In the genomic region with DNA sequence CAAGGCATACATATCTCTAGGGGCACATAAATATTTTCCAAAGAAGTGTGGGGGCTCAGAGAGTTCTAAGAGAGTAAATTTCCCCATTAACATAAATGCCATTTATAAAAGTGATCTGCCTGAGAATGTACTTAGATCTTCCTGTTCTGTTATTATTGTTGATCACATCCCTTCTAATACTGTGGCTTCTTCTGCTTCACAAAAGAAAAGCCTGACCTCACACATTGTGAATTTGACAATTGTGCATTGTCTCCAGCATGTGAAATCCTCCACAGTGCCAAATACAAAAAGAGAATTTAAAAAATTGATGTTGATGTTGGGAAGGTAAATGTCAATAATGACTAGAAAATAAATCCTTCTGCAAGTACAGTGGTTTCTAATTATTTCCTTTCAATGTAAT, we compare ENCODE assay signal across 17 cellular contexts.
DNase-seq lines count a peak whose midpoint lies in the region; ATAC-seq, FAIRE-seq and TF ChIP-seq lines count a peak whose summit lies in the region.
"Had no signal": no experiment of that assay in that cellular context is flagged by ENCODE, and none has a peak within 500 bp of the region (broad histone marks: within the 10 kb centered on the region; RNA-seq: fewer than 3 reads in every experiment).

No MANE protein-coding gene starts in this region.

- FAIRE-seq in GM12892 (lab: Jason Lieb, UNC), result no peak
- FAIRE-seq: A549, H1, HTR-8/SVneo had no signal

- peak; percentile 51 for DNase-seq in globus pallidus (ENCODE audit: low spot score)
- DNase-seq in substantia nigra (lab: John Stamatoyannopoulos, UW), result no peak
- no peak for DNase-seq in activated naive CD8-positive, alpha-beta T cell treated with anti-CD3 and anti-CD28 coated beads, Interleukin-2, amount 50 U/mL, for 24 hours
- no peak for DNase-seq in COLO829 (ENCODE audit: low spot score)
- no peak for DNase-seq in GM12892 (ENCODE audit: insufficient read length)
- DNase-seq: BE2C; Caco-2; CD8-positive, alpha-beta T cell; DND-41; GDM1; HCEC 1CT; HFFc6 had no signal

- no peak overlapping the region for H3K27ac Mint-ChIP-seq in activated naive CD8-positive, alpha-beta T cell treated with anti-CD3 and anti-CD28 coated beads, Interleukin-2, amount 50 U/mL, for 24 hours
- H3K27ac Mint-ChIP-seq: CD8-positive, alpha-beta T cell; HFFc6 had no signal

- ATAC-seq in activated naive CD8-positive, alpha-beta T cell treated with anti-CD3 and anti-CD28 coated beads, Interleukin-2, amount 50 U/mL, for 24 hours, result no peak
- ATAC-seq: A549; CD8-positive, alpha-beta T cell had no signal

- H3K9me3 Mint-ChIP-seq in activated naive CD8-positive, alpha-beta T cell treated with anti-CD3 and anti-CD28 coated beads, Interleukin-2, amount 50 U/mL, for 24 hours, result peaks cover 28% of the 10 kb centered on the region

- H3K27ac ChIP-seq in angular gyrus (ENCODE audit: low read depth, low read length) (peak overlapping the region; percentile 64), substantia nigra (ENCODE audit: low read depth, low read length, poor library complexity, severe bottlenecking) (peak overlapping the region; percentile 63)
- H3K27ac ChIP-seq: A549, C4-2B had no signal

- no peak overlapping the region for H3K4me3 Mint-ChIP-seq in activated naive CD8-positive, alpha-beta T cell treated with anti-CD3 and anti-CD28 coated beads, Interleukin-2, amount 50 U/mL, for 24 hours
- H3K4me3 Mint-ChIP-seq: CD8-positive, alpha-beta T cell; HFFc6 had no signal

- H3K27me3 Mint-ChIP-seq in activated naive CD8-positive, alpha-beta T cell treated with anti-CD3 and anti-CD28 coated beads, Interleukin-2, amount 50 U/mL, for 24 hours, result no peaks in the 10 kb centered on the region

- no peaks in the 10 kb centered on the region for H3K36me3 Mint-ChIP-seq in activated naive CD8-positive, alpha-beta T cell treated with anti-CD3 and anti-CD28 coated beads, Interleukin-2, amount 50 U/mL, for 24 hours (ENCODE audit: low read depth)
- H3K36me3 Mint-ChIP-seq: CD8-positive, alpha-beta T cell had no signal

- H3K4me1 Mint-ChIP-seq in activated naive CD8-positive, alpha-beta T cell treated with anti-CD3 and anti-CD28 coated beads, Interleukin-2, amount 50 U/mL, for 24 hours, result no peaks in the 10 kb centered on the region

- TF ChIP-seq POLR2A in GM12892 (IDR thresholded peaks at IDR 0.05; ENCODE audit: low read depth, low read length), result no peak
